ENCODE assay signal across 26 cellular contexts in genomic region chr6:127178746-127179145, GRCh38.
"Had no signal": no experiment of that assay in that cellular context is flagged by ENCODE, and none has a peak within 500 bp of the region (broad histone marks: within the 10 kb centered on the region; RNA-seq: fewer than 3 reads in every experiment).

No MANE protein-coding gene starts in this region.

- H3K27ac ChIP-seq: colonic mucosa, epithelial cell of prostate, foreskin keratinocyte, lower lobe of right lung, sigmoid colon, spleen, testis, vagina had no signal

- H3K27me3 Mint-ChIP-seq: type B pancreatic cell had no signal

- H3K4me1 Mint-ChIP-seq: activated CD4-positive, alpha-beta memory T cell treated with anti-CD3 and anti-CD28 coated beads, Interleukin-2, amount 10 ng/mL, durations not matched to agents 7 days and 5 days; activated naive CD8-positive, alpha-beta T cell treated with anti-CD3 and anti-CD28 coated beads, Interleukin-2, amount 10 ng/mL, durations not matched to agents 7 days and 5 days; endodermal cell; naive B cell had no signal

- H3K4me3 Mint-ChIP-seq: activated CD4-positive, alpha-beta memory T cell treated with anti-CD3 and anti-CD28 coated beads, Interleukin-2, amount 10 ng/mL, durations not matched to agents 7 days and 5 days; activated naive CD4-positive, alpha-beta T cell treated with anti-CD3 and anti-CD28 coated beads for 36 hours; activated naive CD8-positive, alpha-beta T cell treated with anti-CD3 and anti-CD28 coated beads, Interleukin-2, amount 10 ng/mL, durations not matched to agents 7 days and 5 days; activated T-cell treated with anti-CD3 and anti-CD28 coated beads, Interleukin-2, amount 50 U/mL, for 72 hours; endodermal cell; naive B cell; T-helper 17 cell; type B pancreatic cell had no signal

- H3K27me3 ChIP-seq: colonic mucosa, sigmoid colon, testis, vagina had no signal

- H3K9me3 ChIP-seq: colonic mucosa, lower lobe of right lung, mucosa of descending colon, sigmoid colon, spleen, testis, vagina had no signal

- H3K36me3 Mint-ChIP-seq: activated naive CD8-positive, alpha-beta T cell treated with anti-CD3 and anti-CD28 coated beads, Interleukin-2, amount 10 ng/mL, durations not matched to agents 7 days and 5 days; naive B cell had no signal

- H3K4me3 ChIP-seq: colonic mucosa, lower lobe of right lung, mucosa of descending colon, sigmoid colon, spleen, testis, vagina had no signal

- H3K4me1 ChIP-seq: colonic mucosa, foreskin keratinocyte, lower lobe of right lung, sigmoid colon, spleen, testis had no signal

- H3K9me3 Mint-ChIP-seq: activated CD4-positive, alpha-beta memory T cell treated with anti-CD3 and anti-CD28 coated beads, Interleukin-2, amount 10 ng/mL, durations not matched to agents 7 days and 5 days; activated naive CD4-positive, alpha-beta T cell treated with anti-CD3 and anti-CD28 coated beads for 36 hours; activated naive CD8-positive, alpha-beta T cell treated with anti-CD3 and anti-CD28 coated beads, Interleukin-2, amount 10 ng/mL, durations not matched to agents 7 days and 5 days; activated T-cell treated with anti-CD3 and anti-CD28 coated beads, Interleukin-2, amount 50 U/mL, for 72 hours; endodermal cell had no signal

- H3K27ac Mint-ChIP-seq: activated CD4-positive, alpha-beta memory T cell treated with anti-CD3 and anti-CD28 coated beads, Interleukin-2, amount 10 ng/mL, durations not matched to agents 7 days and 5 days; activated naive CD4-positive, alpha-beta T cell treated with anti-CD3 and anti-CD28 coated beads for 36 hours; activated naive CD8-positive, alpha-beta T cell treated with anti-CD3 and anti-CD28 coated beads, Interleukin-2, amount 10 ng/mL, durations not matched to agents 7 days and 5 days; activated T-cell treated with anti-CD3 and anti-CD28 coated beads, Interleukin-2, amount 50 U/mL, for 72 hours; endodermal cell; naive B cell; T-helper 17 cell; type B pancreatic cell had no signal

- H3K36me3 ChIP-seq: colonic mucosa, lower lobe of right lung, sigmoid colon, spleen, vagina had no signal

- DNase-seq: activated CD4-positive, alpha-beta memory T cell treated with anti-CD3 and anti-CD28 coated beads, Interleukin-2, amount 10 ng/mL, durations not matched to agents 7 days and 5 days; activated CD4-positive, alpha-beta T cell treated with anti-CD3 and anti-CD28 coated beads for 48 hours; activated effector memory CD4-positive, alpha-beta T cell treated with Interleukin-2 at 50 U/mL for 16 hours; activated naive CD4-positive, alpha-beta T cell treated with anti-CD3 and anti-CD28 coated beads for 36 hours; activated naive CD8-positive, alpha-beta T cell treated with anti-CD3 and anti-CD28 coated beads, Interleukin-2, amount 10 ng/mL, durations not matched to agents 7 days and 5 days; activated T-cell treated with anti-CD3 and anti-CD28 coated beads, Interleukin-2, amount 50 U/mL, for 72 hours; central memory CD4-positive, alpha-beta T cell; colonic mucosa; endodermal cell; foreskin keratinocyte; lower lobe of right lung; mesendoderm; mucosa of descending colon; naive B cell; occipital lobe; posterior cingulate gyrus; sigmoid colon; spleen; stimulated activated CD4-positive, alpha-beta T cell treated with anti-CD3 and anti-CD28 coated beads, Interleukin-4, amount 100 ng/mL, for 1 hour; stimulated activated naive CD4-positive, alpha-beta T cell; T-helper 17 cell; testis had no signal

- ATAC-seq: activated T-cell treated with anti-CD3 and anti-CD28 coated beads, Interleukin-2, amount 50 U/mL, for 72 hours; foreskin keratinocyte; left lobe of liver; lower lobe of right lung; mucosa of descending colon; T-helper 17 cell had no signal
